ENCODE assay signal across 2 cellular contexts in the genomic region with DNA sequence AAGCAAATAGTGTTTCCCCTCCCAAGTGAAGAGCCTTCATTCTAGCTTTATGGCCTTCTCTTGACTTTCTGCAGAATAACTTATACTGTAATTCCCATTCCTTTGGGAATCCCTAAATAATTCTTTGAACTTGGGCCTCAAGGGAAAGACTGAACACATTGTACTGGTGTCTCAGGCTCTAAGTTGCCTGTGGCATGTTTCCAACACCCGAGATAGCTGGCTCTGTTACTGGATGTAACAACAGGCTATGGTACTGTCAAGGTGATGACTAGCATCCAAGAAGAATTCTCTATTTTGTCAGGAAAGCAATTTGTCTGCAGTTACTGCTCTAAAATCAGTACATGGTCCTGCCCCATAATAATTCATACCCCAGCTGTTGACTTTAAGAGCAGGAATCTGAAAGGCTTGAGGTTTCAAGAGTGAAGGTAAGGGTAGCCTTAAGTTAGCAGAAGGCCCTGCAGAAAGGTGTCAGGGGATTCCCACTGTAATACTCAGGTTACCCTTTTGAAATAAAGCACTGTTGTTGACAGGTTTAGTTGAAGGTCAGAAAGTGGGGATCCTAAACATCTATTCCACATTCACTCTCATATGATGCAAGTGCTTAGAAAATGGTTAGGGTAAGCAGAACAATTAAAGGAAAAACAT.
TF ChIP-seq lines count a peak whose summit lies in the region.

No MANE protein-coding gene starts in this region.

TF ChIP-seq in HCT116, 20 proteins besides CTCF, POLR2A, EP300 and RAD21:
- TF ChIP-seq SRF (IDR thresholded peaks at IDR 0.05; ENCODE audit: low read depth) (no peak), SP1 (IDR thresholded peaks at IDR 0.05; ENCODE audit: low read depth) (no peak), YY1 (IDR thresholded peaks at IDR 0.05; ENCODE audit: extremely low read depth, insufficient replicate concordance, low read depth, low read length) (no peak), ZBTB33 (IDR thresholded peaks at IDR 0.05; ENCODE audit: extremely low read depth, insufficient replicate concordance, low read length) (no peak), EZH2phosphoT487 (IDR thresholded peaks at IDR 0.05; ENCODE audit: borderline replicate concordance) (no peak), ZNF274 (IDR thresholded peaks at IDR 0.05; ENCODE audit: low read depth, low read length) (no peak), JUND (IDR thresholded peaks at IDR 0.05) (no peak), ATF3 (IDR thresholded peaks at IDR 0.05) (no peak)

TF ChIP-seq in SK-N-SH, 30 proteins besides CTCF, POLR2A, EP300 and RAD21:
- TF ChIP-seq GABPA (IDR thresholded peaks at IDR 0.05; ENCODE audit: low read depth) (no peak), FOSL2 (IDR thresholded peaks at IDR 0.05; ENCODE audit: borderline replicate concordance, low read depth) (no peak), NRF1 (IDR thresholded peaks at IDR 0.05; ENCODE audit: low read depth, low read length) (no peak)
